Comparison of ENCODE assay signal across 8 cellular contexts in genomic region chr11:132941024-132941646, GRCh38.
A peak's percentile ranks its signal among the peaks of the same experiment; 100 is the strongest.
DNase-seq lines count a peak whose midpoint lies in the region; ATAC-seq and TF ChIP-seq lines count a peak whose summit lies in the region.

No MANE protein-coding gene starts in this region.

- H3K9me3 ChIP-seq in gastroesophageal sphincter (no peaks in the 10 kb centered on the region), thyroid gland (no peaks in the 10 kb centered on the region)

- intact Hi-C loops in thyroid gland (cut with DNase I), result no loop called here

- ATAC-seq in gastroesophageal sphincter (no peak), GM18505 (IDR thresholded peaks at IDR 0.05; ENCODE audit: unreplicated experiment) (no peak)

- TF ChIP-seq POLR2A in gastroesophageal sphincter (IDR thresholded peaks at IDR 0.05), result no peak
- TF ChIP-seq POLR2A in thyroid gland (IDR thresholded peaks at IDR 0.05), result no peak
- TF ChIP-seq POLR2A in GM18505 (IDR thresholded peaks at IDR 0.05; ENCODE audit: borderline replicate concordance, extremely low read depth, insufficient read depth, insufficient read length), result no peak

- H3K4me1 ChIP-seq in gastroesophageal sphincter (peaks cover 0 to 18% (median 5%) of the 10 kb centered on the region in 3 donors), thyroid gland (peaks cover 0 to 6% of the 10 kb centered on the region in 2 donors)

- no peak overlapping the region for H3K27ac ChIP-seq in gastroesophageal sphincter
- H3K27ac ChIP-seq in thyroid gland, result no peak overlapping the region

- TF ChIP-seq CTCF in gastroesophageal sphincter (IDR thresholded peaks at IDR 0.05) (peak; percentile 56 to 78 (median 65)), thyroid gland (IDR thresholded peaks at IDR 0.05) (peak; percentile 26 to 87 (median 71))

- DNase-seq in COLO668 (lab: John Stamatoyannopoulos, UW; ENCODE audit: unreplicated experiment) (peak; percentile 16), HCEC 1CT (peak; percentile 20), SK-N-DZ (ENCODE audit: low spot score) (peak; percentile 1), thyroid gland (peak; percentile 19 to 34), cortex of kidney (lab: John Stamatoyannopoulos, UW) (no peak)
- no peak for DNase-seq in activated CD4-positive, alpha-beta T cell treated with anti-CD3 and anti-CD28 coated beads for 48 hours

- no peak overlapping the region for H3K4me3 ChIP-seq in gastroesophageal sphincter
- no peak overlapping the region for H3K4me3 ChIP-seq in thyroid gland (replicated peaks in 1 of 3)

- peaks cover 53% of the 10 kb centered on the region for H3K27me3 ChIP-seq in gastroesophageal sphincter
- no peaks in the 10 kb centered on the region for H3K27me3 ChIP-seq in thyroid gland

- H3K36me3 ChIP-seq in gastroesophageal sphincter, result no peaks in the 10 kb centered on the region
- H3K36me3 ChIP-seq in thyroid gland, result no peaks in the 10 kb centered on the region

- 44 to 45% methylated on average over 3 to 4 of the region's 4 CpGs for WGBS in gastroesophageal sphincter (ENCODE audit: low coverage in 1 of 2), 2 donors
- WGBS in thyroid gland, 2 donors, result 48 to 59% methylated on average over 4 of the region's 4 CpGs

- no peak for TF ChIP-seq EP300 in gastroesophageal sphincter (IDR thresholded peaks at IDR 0.05)

Comparison
In these comparisons a context has a peak if more than half of its experiments do, and no peak if none do; other contexts are left out.
1. DNase-seq: peak in COLO668 (single experiment), HCEC 1CT (single experiment), SK-N-DZ (single experiment) and thyroid gland (2 of 2); none in cortex of kidney (single experiment) and activated CD4-positive, alpha-beta T cell treated with anti-CD3 and anti-CD28 coated beads for 48 hours (single experiment).